Comparison of ENCODE assay signal across 8 cellular contexts in genomic region chr7:134693256-134693655, GRCh38. TPM values are rescaled to one million over a fixed set of nuclear protein-coding genes. Genes with fewer than 3 reads are reported as not detected.
A peak's percentile ranks its signal among the peaks of the same experiment; 100 is the strongest.
DNase-seq lines count a peak whose midpoint lies in the region; TF ChIP-seq lines count a peak whose summit lies in the region.

No MANE protein-coding gene starts in this region.

- no peaks in the 10 kb centered on the region for H3K27me3 ChIP-seq in BJ (ENCODE audit: control insufficient read depth, insufficient read depth, low read length)
- H3K27me3 ChIP-seq in ovary = no peaks in the 10 kb centered on the region
- H3K27me3 ChIP-seq in stomach = peaks cover 0 to 4% (median 0%) of the 10 kb centered on the region in 3 donors
- no peaks in the 10 kb centered on the region for H3K27me3 ChIP-seq in esophagus squamous epithelium

- peak overlapping the region in 1 of 2 donors; percentile 62 for H3K27ac ChIP-seq in ovary
- H3K27ac ChIP-seq in stomach = peak overlapping the region in 1 of 5 donors; percentile 20
- H3K27ac ChIP-seq in esophagus squamous epithelium = peak overlapping the region in 2 of 4 donors; percentile 5 to 21

- H3K27ac Mint-ChIP-seq in chondrocyte (ENCODE audit: unreplicated experiment) = peak overlapping the region; percentile 95

- no peaks in the 10 kb centered on the region for H3K27me3 Mint-ChIP-seq in chondrocyte (ENCODE audit: low read depth)

- H3K36me3 Mint-ChIP-seq in chondrocyte (ENCODE audit: low read depth) = no peaks in the 10 kb centered on the region

- DNase-seq in BJ (ENCODE audit: low read depth) (peak; percentile 83), M059J (ENCODE audit: low read depth) (peak; percentile 100), chondrocyte (ENCODE audit: low spot score) (no peak), ovary (peak in 4 of 5 donors; percentile 48 to 78 (median 56)), stomach (no peak), esophagus squamous epithelium (lab: John Stamatoyannopoulos, UW) (no peak), NCI-H510A treated with DMSO at 0.1 percent for 48 hours (lab: John Stamatoyannopoulos, UW) (no peak)
- no peak for DNase-seq in stimulated activated naive CD4-positive, alpha-beta T cell treated with Interleukin-2 at 50 U/mL for 16 hours (lab: John Stamatoyannopoulos, UW)

- TF ChIP-seq EP300 in ovary (IDR thresholded peaks at IDR 0.05) (no peak), stomach (IDR thresholded peaks at IDR 0.05) (no peak)

- TF ChIP-seq CTCF in BJ (IDR thresholded peaks at IDR 0.05; ENCODE audit: insufficient read depth, low read depth, low read length) = no peak
- TF ChIP-seq CTCF in chondrocyte (IDR thresholded peaks at IDR 0.05) = no peak
- TF ChIP-seq CTCF in ovary (IDR thresholded peaks at IDR 0.05) = no peak
- no peak for TF ChIP-seq CTCF in stomach (IDR thresholded peaks at IDR 0.05)
- TF ChIP-seq CTCF in esophagus squamous epithelium (IDR thresholded peaks at IDR 0.05) = no peak

- intact Hi-C loops in ovary (cut with DNase I) = loop anchor here in 3 of 4 donors (5.0 to 10.0 kb wide), 3 partner anchors 49 to 259 kb away; partner anchors contain the start of gene CALD1 (in 1 of the 3)
- intact Hi-C loops in stomach (cut with DNase I; ENCODE audit: low total_unique reads) = loop anchor here (10.0 kb wide), 1 partner anchor 262 kb away; no protein-coding TSS in a partner anchor
- intact Hi-C loops in esophagus squamous epithelium (cut with DNase I) = loop anchor here (10.0 kb wide), 1 partner anchor 262 kb away; no protein-coding TSS in a partner anchor

- H3K4me1 Mint-ChIP-seq in chondrocyte (ENCODE audit: low read depth) = peaks cover 78% of the 10 kb centered on the region

- CTCF ChIA-PET in BJ (lab: Yijun Ruan, JAX) = interaction anchor here (0.6 to 5.6 kb wide), 10 partner anchors 10 to 1307 kb away, joined by 3 to 50 read pairs (median 4); partner anchors contain the start of gene CYREN

- WGBS in ovary, 3 donors = 60 to 88% (median 64%) methylated on average over 4 of the region's 4 CpGs
- WGBS in stomach, 5 donors = 83 to 94% (median 87%) methylated on average over 3 to 4 of the region's 4 CpGs
- 76 to 92% methylated on average over 2 to 4 of the region's 4 CpGs for WGBS in esophagus squamous epithelium, 2 donors

- TF ChIP-seq POLR2A in ovary (IDR thresholded peaks at IDR 0.05) (no peak), stomach (IDR thresholded peaks at IDR 0.05) (no peak), esophagus squamous epithelium (IDR thresholded peaks at IDR 0.05) (no peak)

- H3K9me3 Mint-ChIP-seq in chondrocyte (ENCODE audit: low read depth) = no peaks in the 10 kb centered on the region

- H3K9me3 ChIP-seq in ovary = no peaks in the 10 kb centered on the region
- no peaks in the 10 kb centered on the region for H3K9me3 ChIP-seq in stomach
- H3K9me3 ChIP-seq in esophagus squamous epithelium = no peaks in the 10 kb centered on the region

- POLR2A ChIA-PET in BJ (lab: Charles Lee) = interaction anchor here (0.5 to 1.5 kb wide), 12 partner anchors 10 to 142 kb away, joined by 3 to 33 read pairs (median 3); partner anchors contain the start of gene CALD1

- H3K4me3 ChIP-seq in BJ (ENCODE audit: low read depth, low read length) = no peak overlapping the region
- H3K4me3 ChIP-seq in ovary = no peak overlapping the region
- H3K4me3 ChIP-seq in stomach = no peak overlapping the region
- no peak overlapping the region for H3K4me3 ChIP-seq in esophagus squamous epithelium

- H3K36me3 ChIP-seq in BJ (ENCODE audit: control insufficient read depth, insufficient read depth, low read length) (no peaks in the 10 kb centered on the region), ovary (no peaks in the 10 kb centered on the region), stomach (no peaks in the 10 kb centered on the region), esophagus squamous epithelium (no peaks in the 10 kb centered on the region)

- peaks cover 28% of the 10 kb centered on the region for H3K4me1 ChIP-seq in ovary (ENCODE audit: insufficient read depth)
- peaks cover 0 to 39% (median 17%) of the 10 kb centered on the region in 4 donors for H3K4me1 ChIP-seq in stomach
- peaks cover 0 to 37% (median 24%) of the 10 kb centered on the region in 3 donors for H3K4me1 ChIP-seq in esophagus squamous epithelium

- H3K4me3 Mint-ChIP-seq in chondrocyte (ENCODE audit: unreplicated experiment) = no peak overlapping the region

RNA-seq across cellular contexts. Expression of gene BPGM, which starts 46.6 kb away (rescaled TPM):
- polyA plus RNA-seq in BJ (2011; rRNA removed) (14.1 and 25.0 TPM in 2 replicates), ovary (10 to 100 TPM in 1 of 2 donors, 1 to 10 TPM in 1; 9.7 to 18.1 TPM), stomach (10 to 100 TPM; 13.0 to 22.5 (median 19.4) TPM)
- 6.6 and 6.9 TPM in 2 replicates for polyA minus RNA-seq in BJ (2011; rRNA and poly(A)+ RNA removed)
- 36.4 and 39.6 TPM in 2 replicates for total RNA-seq in M059J (2014; rRNA removed; shearing (Covaris generic))
- total RNA-seq in chondrocyte (26.1 to 29.6 TPM (median 29.5 TPM) in 3 replicates), ovary (10 to 100 TPM in 1 of 7 donors, 1 to 10 TPM in 6; 6.5 to 12.1 (median 8.8) TPM), stomach (10 to 100 TPM in 3 of 5 donors, 1 to 10 TPM in 2; 4.7 to 47.3 (median 20.2) TPM), esophagus squamous epithelium (10 to 100 TPM in 2 of 4 donors, 1 to 10 TPM in 2; 4.4 to 16.8 (median 11.3) TPM)

Comparison
In these comparisons a context has a peak if more than half of its experiments do, and no peak if none do; other contexts are left out.
1. DNase-seq: peak in BJ (single experiment), M059J (single experiment) and ovary (4 of 5); none in chondrocyte (single experiment), stomach (single experiment), stimulated activated naive CD4-positive, alpha-beta T cell treated with Interleukin-2 at 50 U/mL for 16 hours (single experiment), esophagus squamous epithelium (single experiment) and NCI-H510A treated with DMSO at 0.1 percent for 48 hours (single experiment).